In genomic region chr12:3165311-3165931, GRCh38 we compare ENCODE assay signal across 16 cellular contexts.
"Had no signal": no experiment of that assay in that cellular context is flagged by ENCODE, and none has a peak within 500 bp of the region (broad histone marks: within the 10 kb centered on the region; RNA-seq: fewer than 3 reads in every experiment).

No MANE protein-coding gene starts in this region.

- DNase-seq: activated CD4-positive, alpha-beta T cell treated with anti-CD3 and anti-CD28 coated beads, Interleukin-2, amount 10 ng/mL, durations not matched to agents 7 days and 5 days; activated CD8-positive, alpha-beta memory T cell treated with anti-CD3 and anti-CD28 coated beads for 24 hours; activated naive CD4-positive, alpha-beta T cell; effector memory CD8-positive, alpha-beta T cell; mammary epithelial cell; naive B cell; nucleus accumbens; stimulated activated CD4-positive, alpha-beta T cell treated with anti-CD3 and anti-CD28 coated beads, Interleukin-4, amount 100 ng/mL, for 24 hours; stimulated activated naive CD4-positive, alpha-beta T cell; T-helper 2 cell; uterus had no signal

- H3K27ac ChIP-seq: ascending aorta, epithelial cell of prostate, skin epidermis, tibial nerve, uterus had no signal

- H3K4me1 ChIP-seq: ascending aorta, uterus had no signal

- H3K36me3 ChIP-seq: ascending aorta, tibial nerve, uterus had no signal

- H3K9me3 Mint-ChIP-seq: activated CD4-positive, alpha-beta T cell treated with anti-CD3 and anti-CD28 coated beads, Interleukin-2, amount 10 ng/mL, durations not matched to agents 7 days and 5 days; activated T-helper 1 cell treated with anti-CD3 and anti-CD28 coated beads, Interleukin-12 subunit alpha, Interleukin-12 subunit beta, Interleukin-2, Interleukin-4 antibody, amounts not matched to agents 30 ng/mL and 10 ng/mL and 1 ng/mL, durations not matched to agents 14 hours and 24 hours and 36 hours had no signal

- H3K4me1 Mint-ChIP-seq: activated CD4-positive, alpha-beta T cell treated with anti-CD3 and anti-CD28 coated beads, Interleukin-2, amount 10 ng/mL, durations not matched to agents 7 days and 5 days had no signal

- H3K27me3 ChIP-seq: ascending aorta, tibial nerve, uterus had no signal

- ATAC-seq: effector memory CD8-positive, alpha-beta T cell had no signal

- H3K9me3 ChIP-seq: ascending aorta, tibial nerve, uterus had no signal

- H3K27ac Mint-ChIP-seq: activated CD4-positive, alpha-beta T cell treated with anti-CD3 and anti-CD28 coated beads, Interleukin-2, amount 10 ng/mL, durations not matched to agents 7 days and 5 days; activated T-helper 1 cell treated with anti-CD3 and anti-CD28 coated beads, Interleukin-12 subunit alpha, Interleukin-12 subunit beta, Interleukin-2, Interleukin-4 antibody, amounts not matched to agents 30 ng/mL and 10 ng/mL and 1 ng/mL, durations not matched to agents 14 hours and 24 hours and 36 hours; effector memory CD8-positive, alpha-beta T cell; naive B cell had no signal

- H3K4me3 ChIP-seq: ascending aorta, skin epidermis, tibial nerve, uterus had no signal

- H3K4me3 Mint-ChIP-seq: activated CD4-positive, alpha-beta T cell treated with anti-CD3 and anti-CD28 coated beads, Interleukin-2, amount 10 ng/mL, durations not matched to agents 7 days and 5 days; activated T-helper 1 cell treated with anti-CD3 and anti-CD28 coated beads, Interleukin-12 subunit alpha, Interleukin-12 subunit beta, Interleukin-2, Interleukin-4 antibody, amounts not matched to agents 30 ng/mL and 10 ng/mL and 1 ng/mL, durations not matched to agents 14 hours and 24 hours and 36 hours; effector memory CD8-positive, alpha-beta T cell; naive B cell had no signal
